In genomic region chr5:181130832-181131496, GRCh38 we compare ENCODE assay signal across 20 cellular contexts. TPM values are rescaled to one million over a fixed set of nuclear protein-coding genes. Genes with fewer than 3 reads are reported as not detected.
DNase-seq lines count a peak whose midpoint lies in the region; ATAC-seq, FAIRE-seq and TF ChIP-seq lines count a peak whose summit lies in the region.
"Had no signal": no experiment of that assay in that cellular context is flagged by ENCODE, and none has a peak within 500 bp of the region (broad histone marks: within the 10 kb centered on the region; RNA-seq: fewer than 3 reads in every experiment).

TSS of gene OR2V1 (minus strand) at chr5:181131169. CDS start at chr5:181125304, 5,865 bp downstream.

- H3K36me3 ChIP-seq in astrocyte (ENCODE audit: insufficient read depth, low read length) = no peaks in the 10 kb centered on the region

- no peak within 1 kb of the TSS for H3K4me3 Mint-ChIP-seq in activated CD8-positive, alpha-beta memory T cell treated with anti-CD3 and anti-CD28 coated beads, Interleukin-2, amount 10 ng/mL, durations not matched to agents 7 days and 5 days
- peak within 1 kb of the TSS; percentile 31 for H3K4me3 Mint-ChIP-seq in astrocyte (ENCODE audit: unreplicated experiment)
- H3K4me3 Mint-ChIP-seq: CD4-positive, CD25-positive, alpha-beta regulatory T cell; IgD-negative memory B cell had no signal

- no peak within 1 kb of the TSS for H3K27ac Mint-ChIP-seq in activated CD8-positive, alpha-beta memory T cell treated with anti-CD3 and anti-CD28 coated beads, Interleukin-2, amount 10 ng/mL, durations not matched to agents 7 days and 5 days
- no peak within 1 kb of the TSS for H3K27ac Mint-ChIP-seq in astrocyte (ENCODE audit: unreplicated experiment)
- H3K27ac Mint-ChIP-seq: CD4-positive, CD25-positive, alpha-beta regulatory T cell; IgD-negative memory B cell had no signal

- in situ Hi-C loops in G401 (cut with HindIII; ENCODE audit: low sequenced_read_pairs) = no loop called here

- H3K9ac ChIP-seq in astrocyte (ENCODE audit: low read length) = no peak within 1 kb of the TSS
- H3K9ac ChIP-seq: KMS-11 had no signal

- CTCF ChIA-PET in activated CD8-positive, alpha-beta memory T cell treated with anti-CD3 and anti-CD28 coated beads, Interleukin-2, amount 10 ng/mL, durations not matched to agents 7 days and 5 days (lab: Charles Lee) = no interaction called here

- H3K9me3 ChIP-seq in astrocyte (ENCODE audit: insufficient read depth, low read depth, low read length) = no peaks in the 10 kb centered on the region

- H2AFZ ChIP-seq in astrocyte (ENCODE audit: low read depth, low read length) = no peak within 1 kb of the TSS

- peaks cover 2% of the 10 kb centered on the region for H3K36me3 Mint-ChIP-seq in activated CD8-positive, alpha-beta memory T cell treated with anti-CD3 and anti-CD28 coated beads, Interleukin-2, amount 10 ng/mL, durations not matched to agents 7 days and 5 days
- no peaks in the 10 kb centered on the region for H3K36me3 Mint-ChIP-seq in astrocyte (ENCODE audit: low read depth, unreplicated experiment)

- no peaks in the 10 kb centered on the region for H3K27me3 ChIP-seq in astrocyte (ENCODE audit: insufficient read depth, low read length)

- no peaks in the 10 kb centered on the region for H3K79me2 ChIP-seq in astrocyte (ENCODE audit: insufficient read depth, low read length)

- H3K4me3 ChIP-seq in astrocyte (ENCODE audit: insufficient read depth, low read depth, low read length) = no peak within 1 kb of the TSS

- H4K20me1 ChIP-seq in astrocyte (ENCODE audit: insufficient read depth, low read length) = no peaks in the 10 kb centered on the region

- no peak for ATAC-seq in activated CD8-positive, alpha-beta memory T cell treated with anti-CD3 and anti-CD28 coated beads, Interleukin-2, amount 10 ng/mL, durations not matched to agents 7 days and 5 days
- ATAC-seq in HG02610 (IDR thresholded peaks at IDR 0.05; ENCODE audit: unreplicated experiment) (no peak), HG03457 (IDR thresholded peaks at IDR 0.05; ENCODE audit: unreplicated experiment) (no peak), GM21717 (IDR thresholded peaks at IDR 0.05; ENCODE audit: unreplicated experiment) (no peak)
- ATAC-seq: HCT116 had no signal

- H3K4me2 ChIP-seq in astrocyte (ENCODE audit: low read length) = no peak within 1 kb of the TSS
- H3K4me2 ChIP-seq: KMS-11 had no signal

- no peak for FAIRE-seq in astrocyte (lab: Jason Lieb, UNC)
- FAIRE-seq: G401.6, GM12892, GM19239 had no signal

- peaks cover 45% of the 10 kb centered on the region for H3K27me3 Mint-ChIP-seq in activated CD8-positive, alpha-beta memory T cell treated with anti-CD3 and anti-CD28 coated beads, Interleukin-2, amount 10 ng/mL, durations not matched to agents 7 days and 5 days
- H3K27me3 Mint-ChIP-seq in astrocyte (ENCODE audit: low read depth, unreplicated experiment) = peaks cover 34% of the 10 kb centered on the region

- no peaks in the 10 kb centered on the region for H3K4me1 Mint-ChIP-seq in activated CD8-positive, alpha-beta memory T cell treated with anti-CD3 and anti-CD28 coated beads, Interleukin-2, amount 10 ng/mL, durations not matched to agents 7 days and 5 days
- H3K4me1 Mint-ChIP-seq in astrocyte (ENCODE audit: low read depth, unreplicated experiment) = no peaks in the 10 kb centered on the region

- H3K27ac ChIP-seq in astrocyte (ENCODE audit: low read depth, low read length) = no peak within 1 kb of the TSS
- H3K27ac ChIP-seq: 22Rv1, KMS-11 had no signal

- no peak for TF ChIP-seq CTCF in astrocyte (IDR thresholded peaks at IDR 0.05; ENCODE audit: insufficient read depth, low read depth, low read length)

- H3K4me1 ChIP-seq in astrocyte (ENCODE audit: insufficient read depth, low read length) = no peaks in the 10 kb centered on the region

- H3K9me3 Mint-ChIP-seq in activated CD8-positive, alpha-beta memory T cell treated with anti-CD3 and anti-CD28 coated beads, Interleukin-2, amount 10 ng/mL, durations not matched to agents 7 days and 5 days (ENCODE audit: low read depth) = no peaks in the 10 kb centered on the region
- H3K9me3 Mint-ChIP-seq in astrocyte (ENCODE audit: unreplicated experiment) = peaks cover 3% of the 10 kb centered on the region

- DNase-seq in activated CD8-positive, alpha-beta memory T cell treated with anti-CD3 and anti-CD28 coated beads, Interleukin-2, amount 50 U/mL, for 48 hours = peak; percentile 18
- no peak for DNase-seq in activated CD8-positive, alpha-beta memory T cell treated with anti-CD3 and anti-CD28 coated beads, Interleukin-2, amount 10 ng/mL, durations not matched to agents 7 days and 5 days
- DNase-seq in astrocyte (ENCODE audit: low read depth) = no peak
- peak; percentile 82 for DNase-seq in mesenteric fat pad (ENCODE audit: low spot score)
- no peak for DNase-seq in G401 (ENCODE audit: low spot score)
- DNase-seq: CD4-positive, CD25-positive, alpha-beta regulatory T cell; DMS 273 treated with DMSO at 0.1 percent for 48 hours; DMS79 had no signal

RNA-seq across cellular contexts. Expression of gene OR2V1, which starts in this region (rescaled TPM):
- not detected for total RNA-seq in activated CD8-positive, alpha-beta memory T cell treated with anti-CD3 and anti-CD28 coated beads, Interleukin-2, amount 10 ng/mL, durations not matched to agents 7 days and 5 days
- total RNA-seq in astrocyte (not detected in 2 replicates), mesenteric fat pad (not detected)
- not detected in 2 replicates for total RNA-seq in G401 (2014; rRNA removed; shearing (Covaris generic))
- total RNA-seq: A673; CD4-positive, CD25-positive, alpha-beta regulatory T cell; H4 had no signal

Comparison
In these comparisons a context has a peak if more than half of its experiments do, and no peak if none do; other contexts are left out.
1. Peak in DNase-seq in mesenteric fat pad; RNA of the gene not detected or under 1 TPM.